ENCODE assay signal across 13 cellular contexts in genomic region chr15:33200444-33200843, GRCh38. TPM values are rescaled to one million over a fixed set of nuclear protein-coding genes. Genes with fewer than 3 reads are reported as not detected.
A peak's percentile ranks its signal among the peaks of the same experiment; 100 is the strongest.
DNase-seq lines count a peak whose midpoint lies in the region; ATAC-seq and TF ChIP-seq lines count a peak whose summit lies in the region.
"Had no signal": no experiment of that assay in that cellular context is flagged by ENCODE, and none has a peak within 500 bp of the region (broad histone marks: within the 10 kb centered on the region; RNA-seq: fewer than 3 reads in every experiment).

No MANE protein-coding gene starts in this region.

- H3K9ac ChIP-seq in Karpas-422 (ENCODE audit: low read length) = no peak overlapping the region
- H3K9ac ChIP-seq: BLaER1 treated with 17β-estradiol and CSF1 and Interleukin-3, amounts not matched to agents 10 nM and 100 nM had no signal

- TF ChIP-seq POLR2A in erythroblast (IDR thresholded peaks at IDR 0.05; ENCODE audit: low read length) = no peak

- no peaks in the 10 kb centered on the region for H4K20me1 ChIP-seq in hepatocyte (ENCODE audit: insufficient read depth, poor library complexity, severe bottlenecking)
- H4K20me1 ChIP-seq in Karpas-422 (ENCODE audit: insufficient read depth, low read depth, low read length) = no peaks in the 10 kb centered on the region
- H4K20me1 ChIP-seq: BLaER1 treated with 17β-estradiol and CSF1 and Interleukin-3, amounts not matched to agents 10 nM and 100 nM had no signal

- H3K9me2 ChIP-seq in hepatocyte (replicated peaks; ENCODE audit: insufficient read depth) (no peaks in the 10 kb centered on the region), Karpas-422 (replicated peaks; ENCODE audit: insufficient read depth, low read length) (no peaks in the 10 kb centered on the region)

- no peaks in the 10 kb centered on the region for H3K36me3 ChIP-seq in hepatocyte (replicated peaks; ENCODE audit: insufficient read depth, low read depth)
- no peaks in the 10 kb centered on the region for H3K36me3 ChIP-seq in psoas muscle (ENCODE audit: insufficient read depth in 1 of 2, low read depth in 1 of 2)
- no peaks in the 10 kb centered on the region for H3K36me3 ChIP-seq in Karpas-422 (ENCODE audit: insufficient read depth, low read length)
- H3K36me3 ChIP-seq: BLaER1 treated with 17β-estradiol and CSF1 and Interleukin-3, amounts not matched to agents 10 nM and 100 nM had no signal

- peaks cover 9% of the 10 kb centered on the region for H3K4me1 ChIP-seq in hepatocyte (ENCODE audit: insufficient read depth)
- peaks cover 4% of the 10 kb centered on the region for H3K4me1 ChIP-seq in psoas muscle
- peaks cover 35% of the 10 kb centered on the region for H3K4me1 ChIP-seq in Karpas-422 (ENCODE audit: low read length)

- no peak overlapping the region for H2AFZ ChIP-seq in hepatocyte
- no peak overlapping the region for H2AFZ ChIP-seq in Karpas-422 (ENCODE audit: low read length)

- no peak for ATAC-seq in psoas muscle

- no peaks in the 10 kb centered on the region for H3K27me3 ChIP-seq in hepatocyte
- no peaks in the 10 kb centered on the region for H3K27me3 ChIP-seq in psoas muscle (ENCODE audit: insufficient read depth in 3 of 3, low read length in 2 of 3)
- H3K27me3 ChIP-seq in Karpas-422 (ENCODE audit: low read length) = no peaks in the 10 kb centered on the region
- H3K27me3 ChIP-seq: BLaER1 treated with 17β-estradiol and CSF1 and Interleukin-3, amounts not matched to agents 10 nM and 100 nM had no signal

- no peak for TF ChIP-seq CTCF in hepatocyte (IDR thresholded peaks at IDR 0.05; ENCODE audit: poor library complexity)
- TF ChIP-seq CTCF in psoas muscle (IDR thresholded peaks at IDR 0.05) = no peak

- H3K9me3 ChIP-seq in hepatocyte (ENCODE audit: low read depth) (no peaks in the 10 kb centered on the region), psoas muscle (no peaks in the 10 kb centered on the region), Karpas-422 (ENCODE audit: low read length) (no peaks in the 10 kb centered on the region)
- H3K9me3 ChIP-seq: BLaER1 treated with 17β-estradiol and CSF1 and Interleukin-3, amounts not matched to agents 10 nM and 100 nM had no signal

- H3K4me2 ChIP-seq in hepatocyte (peak overlapping the region; percentile 51), Karpas-422 (ENCODE audit: low read depth, low read length, poor library complexity, severe bottlenecking) (no peak overlapping the region)

- 61% methylated on average over 5 of the region's 5 CpGs for WGBS in hepatocyte (ENCODE audit: low lambda C conversion rate, missing lambda C conversion rate)
- WGBS in psoas muscle, 3 donors = 50 to 86% (median 80%) methylated on average over 5 of the region's 5 CpGs

- H3K27ac ChIP-seq in hepatocyte (peak overlapping the region; percentile 45), psoas muscle (peak overlapping the region; percentile 6), Karpas-422 (ENCODE audit: low read length) (no peak overlapping the region)
- H3K27ac ChIP-seq: BLaER1 treated with 17β-estradiol and CSF1 and Interleukin-3, amounts not matched to agents 10 nM and 100 nM had no signal

- intact Hi-C loops in psoas muscle (cut with DNase I) = no loop called here

- H3K79me2 ChIP-seq in hepatocyte (no peaks in the 10 kb centered on the region), Karpas-422 (ENCODE audit: low read length) (no peaks in the 10 kb centered on the region)

- DNase-seq in ELF-1 (ENCODE audit: low read depth, low spot score) (peak; percentile 50), NCI-H226 (peak; percentile 1), hepatocyte (ENCODE audit: low spot score) (peak; percentile 57), psoas muscle (no peak), DMS153 (lab: John Stamatoyannopoulos, UW) (no peak), erythroblast (lab: John Stamatoyannopoulos, UW) (no peak), Karpas-422 (no peak)
- DNase-seq: activated CD4-positive, alpha-beta T cell treated with anti-CD3 and anti-CD28 coated beads, Interleukin-2, amount 50 U/mL, for 4 hours; activated naive CD8-positive, alpha-beta T cell treated with anti-CD3 and anti-CD28 coated beads, Interleukin-2, amount 10 ng/mL, durations not matched to agents 7 days and 5 days; activated T-cell treated with anti-CD3 and anti-CD28 coated beads, Interleukin-2, amount 50 U/mL, for 24 hours; effector CD4-positive, alpha-beta T cell; stimulated activated CD4-positive, alpha-beta T cell treated with anti-CD3 and anti-CD28 coated beads, Interleukin-4, amount 100 ng/mL, for 24 hours had no signal

- H3K4me3 ChIP-seq in hepatocyte = no peak overlapping the region
- no peak overlapping the region for H3K4me3 ChIP-seq in psoas muscle
- H3K4me3 ChIP-seq in Karpas-422 (ENCODE audit: low read length) = no peak overlapping the region
- H3K4me3 ChIP-seq: BLaER1 treated with 17β-estradiol and CSF1 and Interleukin-3, amounts not matched to agents 10 nM and 100 nM had no signal

RNA-seq across cellular contexts. Expression of gene FMN1, which starts 5.9 kb away (rescaled TPM):
- total RNA-seq in hepatocyte (0.48 and 0.70 TPM in 2 replicates), psoas muscle (10 to 100 TPM in 2 of 4 donors, 1 to 10 TPM in 2; 2.2 to 20.0 (median 6.4) TPM)
- polyA plus RNA-seq in hepatocyte (0.07 and 0.19 TPM in 2 replicates), psoas muscle (1 to 10 TPM in 1 of 3 donors, under 1 TPM in 2; 0.21 to 2.5 (median 0.25) TPM)
- 0.47 and 1.1 TPM in 2 replicates for total RNA-seq in Karpas-422 (2014; rRNA removed; shearing (Covaris generic); ENCODE audit: low replicate concordance)

Comparison
In these comparisons a context has a peak if more than half of its experiments do, and no peak if none do; other contexts are left out.
1. DNase-seq: peak in ELF-1 (single experiment), NCI-H226 (single experiment) and hepatocyte (single experiment); none in psoas muscle (0 of 2), DMS153 (single experiment), erythroblast (0 of 2) and Karpas-422 (single experiment).